ENCODE assay signal across 21 cellular contexts in the genomic region with DNA sequence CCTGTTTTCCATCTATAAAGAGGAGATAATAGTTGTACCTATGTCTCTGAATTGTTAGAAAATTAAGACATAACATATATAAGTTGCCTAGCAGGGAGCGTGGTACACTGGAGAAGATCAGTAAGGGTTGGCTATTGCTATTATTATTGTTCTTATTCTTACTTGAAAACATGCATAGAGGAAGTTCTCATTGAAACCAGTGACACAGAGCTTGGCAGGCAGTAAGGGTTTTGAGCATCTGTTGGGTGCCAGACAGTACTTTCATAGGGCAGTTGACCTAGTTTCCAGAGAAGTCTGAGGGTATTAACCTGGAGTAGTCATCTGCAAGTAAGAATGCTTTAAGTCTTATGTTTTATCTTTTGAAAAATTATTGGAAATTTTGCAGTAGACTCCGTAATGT. TPM values are rescaled to one million over a fixed set of nuclear protein-coding genes. Genes with fewer than 3 reads are reported as not detected.
DNase-seq lines count a peak whose midpoint lies in the region; ATAC-seq, FAIRE-seq and TF ChIP-seq lines count a peak whose summit lies in the region.
"Had no signal": no experiment of that assay in that cellular context is flagged by ENCODE, and none has a peak within 500 bp of the region (broad histone marks: within the 10 kb centered on the region; RNA-seq: fewer than 3 reads in every experiment).

No MANE protein-coding gene starts in this region.

- FAIRE-seq in D721Med (lab: Jason Lieb, UNC), result no peak
- FAIRE-seq: K562 had no signal

- H3K9me3 ChIP-seq in GM23248 (ENCODE audit: low read depth), result no peaks in the 10 kb centered on the region
- no peaks in the 10 kb centered on the region for H3K9me3 ChIP-seq in gastrocnemius medialis
- H3K9me3 ChIP-seq in tibial nerve, result no peaks in the 10 kb centered on the region

- no peaks in the 10 kb centered on the region for H3F3A ChIP-seq in GM23248 (ENCODE audit: insufficient read depth)

- H3K79me2 ChIP-seq in GM23248 (ENCODE audit: insufficient read depth), result no peaks in the 10 kb centered on the region

- DNase-seq in DMS 273 (lab: John Stamatoyannopoulos, UW; ENCODE audit: unreplicated experiment) (peak; percentile 65), GM23248 (peak; percentile 41), cerebellum (ENCODE audit: low spot score) (peak; percentile 41), gastrocnemius medialis (no peak), tibial nerve (ENCODE audit: low spot score in 2 of 2) (no peak), D721Med (ENCODE audit: insufficient read length, low spot score) (no peak), NCI-H510A (lab: John Stamatoyannopoulos, UW) (no peak)
- DNase-seq: activated CD4-positive, alpha-beta memory T cell treated with anti-CD3 and anti-CD28 coated beads for 36 hours; CD4-positive, alpha-beta T cell; cerebellar nuclear complex; foreskin fibroblast; GOT3; left ventricle myocardium superior; MV-4-11; NCI-H187; spleen; stimulated activated CD4-positive, alpha-beta T cell treated with anti-CD3 and anti-CD28 coated beads, Interleukin-2, amount 100 ng/mL, for 48 hours had no signal

- in situ Hi-C loops in GM23248 (cut with MboI), result no loop called here
- in situ Hi-C loops in gastrocnemius medialis (cut with MboI; ENCODE audit: low sequenced_read_pairs in 4 of 4), result no loop called here

- H2AFZ ChIP-seq in GM23248, result no peak overlapping the region

- H3K4me3 ChIP-seq in GM23248 (no peak overlapping the region), gastrocnemius medialis (no peak overlapping the region), tibial nerve (no peak overlapping the region)
- H3K4me3 ChIP-seq: K562, right atrium auricular region, spleen had no signal

- H3K9me2 ChIP-seq in GM23248 (ENCODE audit: insufficient read depth), result no peaks in the 10 kb centered on the region

- no peak for TF ChIP-seq POLR2A in gastrocnemius medialis (IDR thresholded peaks at IDR 0.05)
- no peak for TF ChIP-seq POLR2A in tibial nerve (IDR thresholded peaks at IDR 0.05)

- H3K27me3 ChIP-seq in GM23248 (replicated peaks; ENCODE audit: insufficient read depth), result no peaks in the 10 kb centered on the region
- no peaks in the 10 kb centered on the region for H3K27me3 ChIP-seq in gastrocnemius medialis
- H3K27me3 ChIP-seq in tibial nerve, result no peaks in the 10 kb centered on the region
- H3K27me3 ChIP-seq: right atrium auricular region, spleen had no signal

- H3K27ac ChIP-seq in GM23248 (no peak overlapping the region), gastrocnemius medialis (no peak overlapping the region), tibial nerve (no peak overlapping the region)
- H3K27ac ChIP-seq: right atrium auricular region, spleen had no signal

- H3K9ac ChIP-seq in GM23248, result no peak overlapping the region

- 88 to 91% methylated on average over 2 of the region's 2 CpGs for WGBS in GM23248 (ENCODE audit: low coverage in 1 of 2, low lambda C conversion rate in 2 of 2, missing lambda C conversion rate in 2 of 2), 2 experiments
- WGBS in tibial nerve, 2 donors, result 92 to 98% methylated on average over 2 of the region's 2 CpGs

- no peak for TF ChIP-seq EP300 in tibial nerve (IDR thresholded peaks at IDR 0.05)

- no peak for TF ChIP-seq CTCF in gastrocnemius medialis (IDR thresholded peaks at IDR 0.05 in 4 of 5, conservative IDR thresholded peaks at IDR 0.05 in 1 of 5)
- TF ChIP-seq CTCF in tibial nerve (IDR thresholded peaks at IDR 0.05), result no peak
- no peak for TF ChIP-seq CTCF in D721Med (IDR thresholded peaks at IDR 0.05; ENCODE audit: insufficient read depth, missing control alignments)

- H3K36me3 ChIP-seq in GM23248 (ENCODE audit: low read depth) (no peaks in the 10 kb centered on the region), gastrocnemius medialis (no peaks in the 10 kb centered on the region), tibial nerve (no peaks in the 10 kb centered on the region)
- H3K36me3 ChIP-seq: right atrium auricular region, spleen had no signal

- H4K20me1 ChIP-seq in GM23248 (ENCODE audit: insufficient read depth), result no peaks in the 10 kb centered on the region

- no peak overlapping the region for H3K4me2 ChIP-seq in GM23248 (ENCODE audit: unreplicated experiment)

- H3K4me1 ChIP-seq in GM23248 (ENCODE audit: insufficient read depth) (no peaks in the 10 kb centered on the region), gastrocnemius medialis (peaks cover 0 to 8% of the 10 kb centered on the region in 2 donors), tibial nerve (no peaks in the 10 kb centered on the region)
- H3K4me1 ChIP-seq: right atrium auricular region, spleen had no signal

- ATAC-seq in gastrocnemius medialis, result peak; percentile 65 to 80
- ATAC-seq: K562; left ventricle myocardium superior; natural killer cell treated with Interleukin-12 subunit alpha and Interleukin-12 subunit beta and Interleukin-15 and Interleukin-18, amount 100 ng/mL, for 72 hours; stimulated activated memory B cell treated with anti-CD40 and anti-IgM and Interleukin-4, amounts not matched to agents 10 μg/mL and 1 μg/mL and 100 μg/mL, for 72 hours had no signal

- intact Hi-C loops in gastrocnemius medialis (cut with DNase I; ENCODE audit: low total_unique reads), result no loop called here

RNA-seq across cellular contexts. Expression of a gene that starts 13.3 kb away (rescaled TPM):
- 208 and 228 TPM in 2 replicates for total RNA-seq in GM23248 (2014; rRNA removed; shearing (Covaris generic))
- 127 and 134 TPM in 2 replicates for polyA plus RNA-seq in GM23248 (2016; fragmentation: Nextera tagmentation; extraction: Ambion mirVana)
- total RNA-seq in cerebellum (55.3 TPM), gastrocnemius medialis (100 to 1,000 TPM in 1 of 4 donors, 10 to 100 TPM in 3; 43.7 to 100 (median 56.2) TPM), tibial nerve (100 to 1,000 TPM; 103 to 127 (median 116) TPM)

Comparison
In these comparisons a context has a peak if more than half of its experiments do, and no peak if none do; other contexts are left out.
1. DNase-seq: peak in DMS 273 (single experiment), GM23248 (single experiment) and cerebellum (single experiment); none in gastrocnemius medialis (0 of 2), tibial nerve (0 of 2), D721Med (single experiment) and NCI-H510A (single experiment).